11 cellular contexts compared by ENCODE assay signal in the genomic region with DNA sequence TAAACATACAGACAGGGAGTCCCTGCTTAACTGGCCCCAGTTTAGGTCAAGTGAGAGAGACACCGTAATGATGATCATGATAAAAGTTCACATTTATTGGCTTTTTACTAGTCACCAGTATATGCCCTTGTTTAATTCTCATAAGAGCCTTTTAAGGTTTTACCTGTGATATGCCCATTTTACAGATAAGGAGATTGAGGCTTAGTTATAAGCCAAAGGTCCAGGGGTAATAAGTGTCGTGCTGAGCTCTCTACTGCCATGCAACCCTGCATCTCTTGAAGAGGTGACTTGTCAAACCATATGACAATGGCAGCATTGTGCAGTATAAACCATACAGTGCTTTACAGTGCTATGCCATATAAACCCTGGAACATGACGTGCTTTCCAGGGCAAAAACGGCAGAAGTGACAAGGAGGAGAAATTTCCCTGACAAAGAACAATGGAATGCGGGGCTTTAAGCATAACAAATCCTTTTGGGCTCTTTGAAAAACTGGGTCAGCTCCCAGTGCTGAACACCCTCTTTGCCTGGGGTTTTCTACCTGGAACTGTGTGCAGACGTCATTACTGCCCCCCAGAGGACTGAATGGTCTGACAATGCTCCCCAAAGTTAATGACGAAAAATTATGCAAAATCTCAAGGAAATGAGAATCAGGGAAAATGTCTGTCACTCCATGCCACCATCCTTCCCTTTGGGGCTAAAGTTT. TPM values are rescaled to one million over a fixed set of nuclear protein-coding genes. Genes with fewer than 3 reads are reported as not detected.
DNase-seq lines count a peak whose midpoint lies in the region; ATAC-seq and TF ChIP-seq lines count a peak whose summit lies in the region.
"Had no signal": no experiment of that assay in that cellular context is flagged by ENCODE, and none has a peak within 500 bp of the region (broad histone marks: within the 10 kb centered on the region; RNA-seq: fewer than 3 reads in every experiment).

No MANE protein-coding gene starts in this region.

- no peak for TF ChIP-seq POLR2A in gastroesophageal sphincter (IDR thresholded peaks at IDR 0.05)

- no peak overlapping the region for H3K9ac ChIP-seq in Karpas-422 (ENCODE audit: low read length)
- no peak overlapping the region for H3K9ac ChIP-seq in adipocyte (ENCODE audit: low read length)
- H3K9ac ChIP-seq in mesendoderm (ENCODE audit: low read length), result peak overlapping the region; percentile 20

- no peak overlapping the region for H4K8ac ChIP-seq in mesendoderm (ENCODE audit: low read depth, low read length)

- TF ChIP-seq CTCF in GM10266 (IDR thresholded peaks at IDR 0.05; ENCODE audit: control insufficient read depth, insufficient read depth, low read depth, missing control alignments) (peak; percentile 26), gastroesophageal sphincter (IDR thresholded peaks at IDR 0.05) (no peak)

- H2BK15ac ChIP-seq in mesendoderm (replicated peaks; ENCODE audit: low read depth), result no peak overlapping the region

- no peaks in the 10 kb centered on the region for H3K4me1 ChIP-seq in Karpas-422 (ENCODE audit: low read length)
- no peaks in the 10 kb centered on the region for H3K4me1 ChIP-seq in adipocyte (ENCODE audit: control insufficient read depth, insufficient read depth, low read length)
- peaks cover 13% of the 10 kb centered on the region for H3K4me1 ChIP-seq in mesendoderm (ENCODE audit: control insufficient read depth, low read depth, low read length)
- H3K4me1 ChIP-seq in gastroesophageal sphincter, result no peaks in the 10 kb centered on the region
- H3K4me1 ChIP-seq: vagina had no signal

- H3K4ac ChIP-seq in mesendoderm (ENCODE audit: low read depth, low read length), result peak overlapping the region; percentile 94

- DNase-seq in GM10266 (ENCODE audit: extremely low spot score) (no peak), Karpas-422 (peak; percentile 66), adipocyte (ENCODE audit: low read depth) (peak; percentile 0), mesendoderm (peak; percentile 87), middle frontal gyrus (ENCODE audit: extremely low spot score, low spot score) (no peak)
- no peak for DNase-seq in activated CD8-positive, alpha-beta memory T cell treated with anti-CD3 and anti-CD28 coated beads, Interleukin-2, amount 50 U/mL, for 48 hours
- DNase-seq: activated naive CD8-positive, alpha-beta T cell treated with anti-CD3 and anti-CD28 coated beads, Interleukin-2, amount 50 U/mL, for 24 hours; GOT3; KG1 had no signal

- no peaks in the 10 kb centered on the region for H4K20me1 ChIP-seq in Karpas-422 (ENCODE audit: insufficient read depth, low read depth, low read length)

- no peak overlapping the region for H4K5ac ChIP-seq in mesendoderm (ENCODE audit: low read length)

- peak overlapping the region; percentile 83 for H2BK5ac ChIP-seq in mesendoderm (ENCODE audit: low read length)

- no peaks in the 10 kb centered on the region for H3K9me3 ChIP-seq in Karpas-422 (ENCODE audit: low read length)
- no peaks in the 10 kb centered on the region for H3K9me3 ChIP-seq in adipocyte (ENCODE audit: control insufficient read depth, low read length)
- no peaks in the 10 kb centered on the region for H3K9me3 ChIP-seq in gastroesophageal sphincter
- H3K9me3 ChIP-seq: vagina had no signal

- peak overlapping the region; percentile 81 for H3K56ac ChIP-seq in mesendoderm (ENCODE audit: low read length)

- H3K36me3 ChIP-seq in Karpas-422 (ENCODE audit: insufficient read depth, low read length) (no peaks in the 10 kb centered on the region), adipocyte (ENCODE audit: control insufficient read depth, insufficient read depth, low read length, severe bottlenecking) (no peaks in the 10 kb centered on the region), mesendoderm (ENCODE audit: control insufficient read depth, insufficient read depth, low read length) (no peaks in the 10 kb centered on the region), gastroesophageal sphincter (no peaks in the 10 kb centered on the region)
- H3K36me3 ChIP-seq: vagina had no signal

- H3K79me1 ChIP-seq in mesendoderm (ENCODE audit: low read length), result no peaks in the 10 kb centered on the region

- H2AFZ ChIP-seq in Karpas-422 (ENCODE audit: low read length), result no peak overlapping the region

- H3K79me2 ChIP-seq in Karpas-422 (ENCODE audit: low read length) (no peaks in the 10 kb centered on the region), mesendoderm (ENCODE audit: control insufficient read depth, insufficient read depth, low read length) (no peaks in the 10 kb centered on the region)

- peak overlapping the region; percentile 60 for H3K18ac ChIP-seq in mesendoderm (ENCODE audit: low read length)

- no peaks in the 10 kb centered on the region for H3K9me2 ChIP-seq in Karpas-422 (replicated peaks; ENCODE audit: insufficient read depth, low read length)

- H3K27me3 ChIP-seq in Karpas-422 (ENCODE audit: low read length), result no peaks in the 10 kb centered on the region
- peaks cover 46% of the 10 kb centered on the region for H3K27me3 ChIP-seq in adipocyte (replicated peaks; ENCODE audit: control insufficient read depth, insufficient read depth, low read length)
- no peaks in the 10 kb centered on the region for H3K27me3 ChIP-seq in mesendoderm (ENCODE audit: insufficient read depth, low read length, poor library complexity)
- H3K27me3 ChIP-seq in gastroesophageal sphincter, result peaks cover 62% of the 10 kb centered on the region
- H3K27me3 ChIP-seq: vagina had no signal

- TF ChIP-seq EP300 in gastroesophageal sphincter (IDR thresholded peaks at IDR 0.05), result no peak

- no peak overlapping the region for H3K4me3 ChIP-seq in Karpas-422 (ENCODE audit: low read length)
- H3K4me3 ChIP-seq in adipocyte (ENCODE audit: low read length), result no peak overlapping the region
- H3K4me3 ChIP-seq in mesendoderm (ENCODE audit: low read length), result no peak overlapping the region
- H3K4me3 ChIP-seq in gastroesophageal sphincter, result no peak overlapping the region
- H3K4me3 ChIP-seq: vagina had no signal

- H3K4me2 ChIP-seq in Karpas-422 (ENCODE audit: low read depth, low read length, poor library complexity, severe bottlenecking), result no peak overlapping the region
- H3K4me2 ChIP-seq in mesendoderm (ENCODE audit: low read length), result no peak overlapping the region

- ATAC-seq in gastroesophageal sphincter, result no peak
- ATAC-seq: activated naive CD8-positive, alpha-beta T cell treated with anti-CD3 and anti-CD28 coated beads, Interleukin-2, amount 50 U/mL, for 24 hours had no signal

- peak overlapping the region; percentile 97 for H2BK120ac ChIP-seq in mesendoderm (ENCODE audit: low read depth, low read length)

- no peak overlapping the region for H3K27ac ChIP-seq in Karpas-422 (ENCODE audit: low read length)
- H3K27ac ChIP-seq in mesendoderm (ENCODE audit: low read depth, low read length), result peak overlapping the region; percentile 73
- no peak overlapping the region for H3K27ac ChIP-seq in gastroesophageal sphincter
- H3K27ac ChIP-seq: vagina had no signal

- WGBS in mesendoderm (ENCODE audit: extremely low coverage, insufficient coverage, low lambda C conversion rate), result no CpG with 5 or more reads among the region's 7 CpGs
- WGBS in gastroesophageal sphincter (ENCODE audit: low coverage in 1 of 2), 2 donors, result 19 to 22% methylated on average over 7 of the region's 7 CpGs

- no peak overlapping the region for H3K23ac ChIP-seq in mesendoderm (ENCODE audit: low read length)

- H2AK5ac ChIP-seq in mesendoderm (ENCODE audit: low read length), result peak overlapping the region; percentile 82

RNA-seq across cellular contexts. Expression of gene C14orf132, which starts 59.7 kb away (rescaled TPM):
- total RNA-seq in Karpas-422 (2014; rRNA removed; shearing (Covaris generic); ENCODE audit: low replicate concordance), result 0.07 and 0.11 TPM in 2 replicates
- polyA plus RNA-seq in mesendoderm (2013, experiment 1 of 2), result 18.8 TPM
- 18.0 TPM for polyA plus RNA-seq in mesendoderm (2013, experiment 2 of 2)
- 100 to 1,000 TPM in 1 of 4 donors, 10 to 100 TPM in 3; 52.0 to 135 (median 74.6) TPM for total RNA-seq in gastroesophageal sphincter

Comparison
In these comparisons a context has a peak if more than half of its experiments do, and no peak if none do; other contexts are left out.
1. DNase-seq: peak in Karpas-422 (single experiment), adipocyte (single experiment) and mesendoderm (single experiment); none in GM10266 (single experiment), middle frontal gyrus (single experiment) and activated CD8-positive, alpha-beta memory T cell treated with anti-CD3 and anti-CD28 coated beads, Interleukin-2, amount 50 U/mL, for 48 hours (single experiment).
2. RNA of gene C14orf132, which starts 59.7 kb away (total RNA-seq): 52.0 to 135 TPM in gastroesophageal sphincter; 0.07 to 0.11 TPM in Karpas-422; every median in the first group is over 10 times any median in the second.